In genomic region chr1:106047210-106047609, GRCh38 we compare ENCODE assay signal across 11 cellular contexts.
"Had no signal": no experiment of that assay in that cellular context is flagged by ENCODE, and none has a peak within 500 bp of the region (broad histone marks: within the 10 kb centered on the region; RNA-seq: fewer than 3 reads in every experiment).

No MANE protein-coding gene starts in this region.

- H3K4me1 Mint-ChIP-seq: GM23338, H9 had no signal

- H3K27ac ChIP-seq: GM23248 had no signal

- H3K4me2 ChIP-seq: GM23338 had no signal

- ATAC-seq: GM23338, HCT116 had no signal

- H3K27ac Mint-ChIP-seq: GM23338, H9, HFFc6 had no signal

- DNase-seq: GM23248, GOT3, H7, H9, HCEC 1CT, HFFc6 had no signal

- H2AFZ ChIP-seq: GM23248, GM23338 had no signal

- FAIRE-seq: H1, H54 had no signal

- H3K9me3 ChIP-seq: HAP-1 had no signal

- H3K4me1 ChIP-seq: HAP-1 had no signal

- H3K4me3 Mint-ChIP-seq: GM23338, H9, HFFc6 had no signal

- H3K4me3 ChIP-seq: GM23248, GM23338, HAP-1 had no signal

- H3K36me3 ChIP-seq: HAP-1 had no signal

- H3K9ac ChIP-seq: GM23248 had no signal
